34 cellular contexts compared by ENCODE assay signal in the genomic region with DNA sequence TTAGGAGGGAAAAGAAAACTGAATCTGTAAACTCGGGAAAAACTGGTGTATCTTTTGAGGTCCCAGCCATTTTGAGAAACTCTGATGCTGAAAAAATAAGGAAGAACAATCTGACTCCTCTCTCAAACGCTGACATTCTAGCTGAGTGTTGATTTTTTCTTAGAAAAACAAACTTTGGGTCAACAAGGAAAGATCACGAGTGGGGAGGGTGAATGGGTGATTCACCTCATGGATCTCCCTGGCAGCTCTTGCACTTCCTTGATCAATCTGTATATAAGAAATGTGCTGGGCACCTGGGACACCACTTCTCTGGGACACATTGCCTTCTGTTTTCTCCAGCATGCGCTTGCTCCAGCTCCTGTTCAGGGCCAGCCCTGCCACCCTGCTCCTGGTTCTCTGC. TPM values are rescaled to one million over a fixed set of nuclear protein-coding genes. Genes with fewer than 3 reads are reported as not detected.
"Had no signal": no experiment of that assay in that cellular context is flagged by ENCODE, and none has a peak within 500 bp of the region (broad histone marks: within the 10 kb centered on the region; RNA-seq: fewer than 3 reads in every experiment).

A gene with protein sequence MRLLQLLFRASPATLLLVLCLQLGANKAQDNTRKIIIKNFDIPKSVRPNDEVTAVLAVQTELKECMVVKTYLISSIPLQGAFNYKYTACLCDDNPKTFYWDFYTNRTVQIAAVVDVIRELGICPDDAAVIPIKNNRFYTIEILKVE (plus strand): TSS at position 301 of the 400 bp plus-strand sequence. CDS start 40 bp downstream, at position 341.

- H3K4me2 ChIP-seq: smooth muscle cell had no signal

- H3K36me3 ChIP-seq: esophagus squamous epithelium, gastroesophageal sphincter, left lung, ovary, stomach, transverse colon had no signal

- H3K27ac ChIP-seq: epithelial cell of prostate, esophagus squamous epithelium, gastroesophageal sphincter, left lung, ovary, stomach, transverse colon had no signal

- H3K27ac Mint-ChIP-seq: activated B cell treated with CpG ODN at 0.5 μM for 24 hours; activated CD8-positive, alpha-beta T cell treated with anti-CD3 and anti-CD28 coated beads for 36 hours; activated naive CD4-positive, alpha-beta T cell treated with anti-CD3 and anti-CD28 coated beads, Interleukin-2, amount 50 U/mL, for 24 hours; activated naive CD8-positive, alpha-beta T cell treated with anti-CD3 and anti-CD28 coated beads, Interleukin-2, amount 50 U/mL, for 24 hours; activated T-helper 2 cell treated with anti-CD3 and anti-CD28 coated beads, Interferon-gamma antibody, Interleukin-2, Interleukin-4, amounts not matched to agents 10 μg/mL and 5 μg/mL and 100 μg/mL, durations not matched to agents 14 hours and 24 hours and 36 hours; immature natural killer cell; mesothelial cell of epicardium; nephron progenitor cell; progenitor cell of endocrine pancreas; stimulated activated naive B cell treated with anti-CD40 and anti-IgM and Interleukin-4, amounts not matched to agents 10 μg/mL and 1 μg/mL and 100 μg/mL, for 72 hours; T-cell; T-helper 2 cell treated with Interferon-gamma antibody and Interleukin-4, amounts not matched to agents 5 μg/mL and 100 μg/mL, for 36 hours had no signal

- H3K27me3 ChIP-seq: gastroesophageal sphincter, ovary, stomach, transverse colon had no signal

- H3K4me1 Mint-ChIP-seq: activated naive CD4-positive, alpha-beta T cell treated with anti-CD3 and anti-CD28 coated beads, Interleukin-2, amount 50 U/mL, for 24 hours; activated naive CD8-positive, alpha-beta T cell treated with anti-CD3 and anti-CD28 coated beads, Interleukin-2, amount 50 U/mL, for 24 hours; immature natural killer cell; nephron progenitor cell; T-cell had no signal

- H3K4me3 ChIP-seq: esophagus squamous epithelium, gastroesophageal sphincter, left lung, ovary, smooth muscle cell, stomach, transverse colon had no signal

- H3K4me3 Mint-ChIP-seq: activated B cell treated with CpG ODN at 0.5 μM for 24 hours; activated CD8-positive, alpha-beta T cell treated with anti-CD3 and anti-CD28 coated beads for 36 hours; activated naive CD4-positive, alpha-beta T cell treated with anti-CD3 and anti-CD28 coated beads, Interleukin-2, amount 50 U/mL, for 24 hours; activated naive CD8-positive, alpha-beta T cell treated with anti-CD3 and anti-CD28 coated beads, Interleukin-2, amount 50 U/mL, for 24 hours; immature natural killer cell; mesothelial cell of epicardium; naive B cell; nephron progenitor cell; stimulated activated naive B cell treated with anti-CD40 and anti-IgM and Interleukin-4, amounts not matched to agents 10 μg/mL and 1 μg/mL and 100 μg/mL, for 72 hours; T-cell; T-helper 2 cell treated with Interferon-gamma antibody and Interleukin-4, amounts not matched to agents 5 μg/mL and 100 μg/mL, for 36 hours had no signal

- H3K36me3 Mint-ChIP-seq: activated naive CD4-positive, alpha-beta T cell treated with anti-CD3 and anti-CD28 coated beads, Interleukin-2, amount 50 U/mL, for 24 hours; immature natural killer cell; mesothelial cell of epicardium; stimulated activated naive B cell treated with anti-CD40 and anti-IgM and Interleukin-4, amounts not matched to agents 10 μg/mL and 1 μg/mL and 100 μg/mL, for 72 hours; T-cell had no signal

- ATAC-seq: activated CD8-positive, alpha-beta T cell treated with anti-CD3 and anti-CD28 coated beads for 36 hours; activated naive CD8-positive, alpha-beta T cell treated with anti-CD3 and anti-CD28 coated beads, Interleukin-2, amount 50 U/mL, for 24 hours; gastroesophageal sphincter; left lung; sciatic nerve; stimulated activated naive B cell treated with anti-CD40 and anti-IgM and Interleukin-4, amounts not matched to agents 10 μg/mL and 1 μg/mL and 100 μg/mL, for 72 hours; T-cell had no signal

- H3K9me3 Mint-ChIP-seq: activated B cell treated with CpG ODN at 0.5 μM for 24 hours; activated CD8-positive, alpha-beta T cell treated with anti-CD3 and anti-CD28 coated beads for 36 hours; activated naive CD4-positive, alpha-beta T cell treated with anti-CD3 and anti-CD28 coated beads, Interleukin-2, amount 50 U/mL, for 24 hours; activated naive CD8-positive, alpha-beta T cell treated with anti-CD3 and anti-CD28 coated beads, Interleukin-2, amount 50 U/mL, for 24 hours; activated T-helper 2 cell treated with anti-CD3 and anti-CD28 coated beads, Interferon-gamma antibody, Interleukin-2, Interleukin-4, amounts not matched to agents 10 μg/mL and 5 μg/mL and 100 μg/mL, durations not matched to agents 14 hours and 24 hours and 36 hours; mesothelial cell of epicardium; nephron progenitor cell; stimulated activated naive B cell treated with anti-CD40 and anti-IgM and Interleukin-4, amounts not matched to agents 10 μg/mL and 1 μg/mL and 100 μg/mL, for 72 hours; T-helper 2 cell treated with Interferon-gamma antibody and Interleukin-4, amounts not matched to agents 5 μg/mL and 100 μg/mL, for 36 hours had no signal

- H3K4me1 ChIP-seq: esophagus squamous epithelium, gastroesophageal sphincter, left lung, stomach, transverse colon had no signal

- H3K27me3 Mint-ChIP-seq: activated B cell treated with CpG ODN at 0.5 μM for 24 hours, progenitor cell of endocrine pancreas had no signal

- DNase-seq: activated B cell treated with CpG ODN at 0.5 μM for 24 hours; activated CD4-positive, alpha-beta T cell treated with anti-CD3 and anti-CD28 coated beads, Interleukin-2, amount 50 U/mL, for 1 hour; activated CD8-positive, alpha-beta T cell treated with anti-CD3 and anti-CD28 coated beads for 36 hours; activated naive CD8-positive, alpha-beta T cell treated with anti-CD3 and anti-CD28 coated beads, Interleukin-2, amount 50 U/mL, for 24 hours; activated T-cell treated with anti-CD3 and anti-CD28 coated beads, Interleukin-2, amount 50 U/mL, for 48 hours; effector CD8-positive, alpha-beta T cell; esophagus squamous epithelium; head of caudate nucleus; hippocampal formation; immature natural killer cell; kidney glomerular epithelial cell; left lung; naive B cell; nephron progenitor cell; ovary; retina; stimulated activated CD4-positive, alpha-beta T cell treated with anti-CD3 and anti-CD28 coated beads, Interleukin-1b, Interleukin-23, amount 100 ng/mL, for 48 hours; stimulated activated naive B cell treated with anti-CD40 and anti-IgM and Interleukin-4, amounts not matched to agents 10 μg/mL and 1 μg/mL and 100 μg/mL, for 72 hours; stomach; T-cell; transverse colon had no signal

- H3K9me3 ChIP-seq: esophagus squamous epithelium, gastroesophageal sphincter, left lung, ovary, stomach, transverse colon had no signal

RNA-seq across cellular contexts. Expression of the gene that starts here (rescaled TPM):
- total RNA-seq: activated B cell treated with CpG ODN at 0.5 μM for 24 hours; activated CD8-positive, alpha-beta T cell treated with anti-CD3 and anti-CD28 coated beads for 36 hours; activated T-helper 2 cell treated with anti-CD3 and anti-CD28 coated beads, Interferon-gamma antibody, Interleukin-2, Interleukin-4, amounts not matched to agents 10 μg/mL and 5 μg/mL and 100 μg/mL, durations not matched to agents 14 hours and 24 hours and 36 hours; bronchial epithelial cell; dermis microvascular lymphatic vessel endothelial cell; esophagus squamous epithelium; fibroblast of villous mesenchyme; mesothelial cell of epicardium; progenitor cell of endocrine pancreas; sciatic nerve; smooth muscle cell; stomach; T-cell; transverse colon; urinary bladder had no signal
